Comparison of ENCODE assay signal across 8 cellular contexts in the genomic region with DNA sequence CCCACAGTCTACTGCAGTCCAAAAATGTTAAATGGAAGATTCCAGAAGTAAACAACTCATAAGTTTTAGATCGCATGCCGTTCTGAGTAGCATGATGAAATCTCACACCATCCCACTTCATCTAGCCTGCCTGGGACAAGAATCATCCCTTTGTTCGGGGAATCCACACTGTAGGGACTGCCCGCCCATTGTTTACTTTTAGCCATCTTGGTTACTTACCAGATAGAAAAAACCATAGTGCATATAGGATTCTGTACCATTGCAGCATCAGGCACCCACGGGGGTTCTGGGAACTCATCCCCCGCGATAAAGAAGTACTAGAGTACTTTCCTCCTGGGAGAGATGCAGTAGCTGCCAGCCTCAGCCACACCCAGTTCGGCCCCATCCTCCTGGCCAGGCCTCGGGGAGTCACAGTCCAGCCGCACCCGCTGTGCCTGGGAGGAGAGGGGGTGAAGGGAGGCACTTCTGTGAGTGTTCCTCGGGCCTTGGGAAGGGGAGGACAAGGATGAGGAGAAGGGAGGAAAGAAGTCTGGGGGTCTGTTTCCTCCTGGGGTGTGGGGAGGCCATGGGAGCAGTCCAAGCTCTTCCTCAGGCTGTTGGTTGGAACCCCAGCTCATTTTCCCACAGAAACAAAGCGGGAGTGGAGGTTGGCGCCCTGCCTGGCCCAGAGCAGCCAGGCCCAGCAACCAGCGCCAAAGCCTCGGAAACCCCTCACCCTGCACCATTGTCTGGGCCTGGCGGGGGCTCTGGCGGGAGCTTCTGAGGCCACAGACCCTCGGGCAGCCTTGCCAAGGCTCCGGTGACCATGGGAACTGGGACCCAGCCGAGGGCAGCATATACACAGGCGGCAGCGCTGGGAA. TPM values are rescaled to one million over a fixed set of nuclear protein-coding genes. Genes with fewer than 3 reads are reported as not detected.
DNase-seq lines count a peak whose midpoint lies in the region; ATAC-seq and TF ChIP-seq lines count a peak whose summit lies in the region.
"Had no signal": no experiment of that assay in that cellular context is flagged by ENCODE, and none has a peak within 500 bp of the region (broad histone marks: within the 10 kb centered on the region; RNA-seq: fewer than 3 reads in every experiment).

No MANE protein-coding gene starts in this region.

- no peak overlapping the region for H3K4me3 Mint-ChIP-seq in CD8-positive, alpha-beta T cell
- H3K4me3 Mint-ChIP-seq: activated naive CD8-positive, alpha-beta T cell treated with anti-CD3 and anti-CD28 coated beads, Interleukin-2, amount 10 ng/mL, durations not matched to agents 7 days and 5 days had no signal

- CTCF ChIA-PET in CD8-positive, alpha-beta T cell (lab: Charles Lee) = interaction anchor here (0.6 kb wide), 1 partner anchor 10 kb away, joined by 3 read pairs; no protein-coding TSS in a partner anchor

- peak overlapping the region; percentile 2 for H3K27ac ChIP-seq in RWPE2 (ENCODE audit: poor library complexity, severe bottlenecking)
- H3K27ac ChIP-seq in CD8-positive, alpha-beta T cell (ENCODE audit: low read depth, low read length) = no peak overlapping the region

- ATAC-seq in RWPE2 (ENCODE audit: low read depth) = peak; percentile 6; the same call in 1 of the 3 replicates
- ATAC-seq in CD8-positive, alpha-beta T cell = no peak

- H3K36me3 Mint-ChIP-seq in CD8-positive, alpha-beta T cell = no peaks in the 10 kb centered on the region

- H3K27me3 Mint-ChIP-seq in CD8-positive, alpha-beta T cell (ENCODE audit: low read depth) = no peaks in the 10 kb centered on the region
- H3K27me3 Mint-ChIP-seq: activated naive CD8-positive, alpha-beta T cell treated with anti-CD3 and anti-CD28 coated beads, Interleukin-2, amount 10 ng/mL, durations not matched to agents 7 days and 5 days had no signal

- H3K4me3 ChIP-seq in RWPE2 (ENCODE audit: severe bottlenecking) = no peak overlapping the region
- H3K4me3 ChIP-seq in CD8-positive, alpha-beta T cell (ENCODE audit: low read depth, low read length) = no peak overlapping the region

- H3K4me1 ChIP-seq in RWPE2 (ENCODE audit: insufficient read depth, poor library complexity, severe bottlenecking) = peaks cover 23% of the 10 kb centered on the region
- H3K4me1 ChIP-seq in CD8-positive, alpha-beta T cell (ENCODE audit: insufficient read depth, low read length) = peaks cover 15% of the 10 kb centered on the region

- DNase-seq in RWPE2 (ENCODE audit: low spot score) = no peak
- peak; percentile 89 for DNase-seq in globus pallidus (ENCODE audit: low spot score)
- peak; percentile 90 for DNase-seq in superior temporal gyrus (ENCODE audit: extremely low spot score)
- no peak for DNase-seq in activated CD4-positive, CD25-positive, alpha-beta regulatory T cell treated with anti-CD3 and anti-CD28 coated beads, Interleukin-2, amount 50 U/mL, for 72 hours
- DNase-seq in CD8-positive, alpha-beta T cell = no peak
- DNase-seq in DMS153 treated with DMSO at 0.1 percent for 48 hours (lab: John Stamatoyannopoulos, UW; ENCODE audit: unreplicated experiment) = no peak
- DNase-seq: activated naive CD8-positive, alpha-beta T cell treated with anti-CD3 and anti-CD28 coated beads, Interleukin-2, amount 10 ng/mL, durations not matched to agents 7 days and 5 days; NCI-H1930 had no signal

- H3K9me3 ChIP-seq in RWPE2 (ENCODE audit: severe bottlenecking) = no peaks in the 10 kb centered on the region
- H3K9me3 ChIP-seq in CD8-positive, alpha-beta T cell (ENCODE audit: low read length) = no peaks in the 10 kb centered on the region

- no peak overlapping the region for H3K27ac Mint-ChIP-seq in CD8-positive, alpha-beta T cell
- H3K27ac Mint-ChIP-seq: activated naive CD8-positive, alpha-beta T cell treated with anti-CD3 and anti-CD28 coated beads, Interleukin-2, amount 10 ng/mL, durations not matched to agents 7 days and 5 days had no signal

- TF ChIP-seq CTCF in RWPE2 (IDR thresholded peaks at IDR 0.05; ENCODE audit: poor library complexity, severe bottlenecking) = no peak
- TF ChIP-seq CTCF in CD8-positive, alpha-beta T cell (IDR thresholded peaks at IDR 0.05) = no peak

- peaks cover 11% of the 10 kb centered on the region for H3K36me3 ChIP-seq in RWPE2 (ENCODE audit: low read depth)
- H3K36me3 ChIP-seq in CD8-positive, alpha-beta T cell (ENCODE audit: insufficient read depth, low read length) = no peaks in the 10 kb centered on the region

- POLR2A ChIA-PET in CD8-positive, alpha-beta T cell (lab: Charles Lee) = interaction anchor here (0.7 kb wide), 1 partner anchor 14 kb away, joined by 3 read pairs; a partner anchor contains a TSS

- intact Hi-C loops in CD8-positive, alpha-beta T cell (cut with DNase I, micrococcal nuclease) = no loop called here

- peaks cover 20% of the 10 kb centered on the region for H3K4me1 Mint-ChIP-seq in CD8-positive, alpha-beta T cell (ENCODE audit: low read depth)

- no peaks in the 10 kb centered on the region for H3K9me3 Mint-ChIP-seq in CD8-positive, alpha-beta T cell
- H3K9me3 Mint-ChIP-seq: activated naive CD8-positive, alpha-beta T cell treated with anti-CD3 and anti-CD28 coated beads, Interleukin-2, amount 10 ng/mL, durations not matched to agents 7 days and 5 days had no signal

- H3K27me3 ChIP-seq in RWPE2 (ENCODE audit: insufficient read depth, poor library complexity, severe bottlenecking) = no peaks in the 10 kb centered on the region
- no peaks in the 10 kb centered on the region for H3K27me3 ChIP-seq in CD8-positive, alpha-beta T cell (ENCODE audit: insufficient read depth, low read length)

RNA-seq across cellular contexts. Expression of a gene that starts 8.9 kb away (rescaled TPM):
- 1 to 10 TPM; 1.6 to 1.7 TPM for total RNA-seq in CD8-positive, alpha-beta T cell

RNA-seq across cellular contexts. Expression of a gene that starts 14.4 kb away (rescaled TPM):
- 10 to 100 TPM; 69.1 to 80.2 TPM for total RNA-seq in CD8-positive, alpha-beta T cell

RNA-seq across cellular contexts. Expression of a gene that starts 25.3 kb away (rescaled TPM):
- total RNA-seq in CD8-positive, alpha-beta T cell = 100 to 1,000 TPM; 123 to 124 TPM

RNA-seq across cellular contexts. Expression of a gene that starts 27.2 kb away (rescaled TPM):
- 10 to 100 TPM; 13.6 to 15.1 TPM for total RNA-seq in CD8-positive, alpha-beta T cell

RNA-seq across cellular contexts. Expression of a gene that starts 35.2 kb away (rescaled TPM):
- 100 to 1,000 TPM; 171 to 181 TPM for total RNA-seq in CD8-positive, alpha-beta T cell

Comparison
In these comparisons a context has a peak if more than half of its experiments do, and no peak if none do; other contexts are left out.
1. DNase-seq: peak in globus pallidus (single experiment) and superior temporal gyrus (single experiment); none in RWPE2 (single experiment), activated CD4-positive, CD25-positive, alpha-beta regulatory T cell treated with anti-CD3 and anti-CD28 coated beads, Interleukin-2, amount 50 U/mL, for 72 hours (single experiment), CD8-positive, alpha-beta T cell (0 of 7) and DMS153 treated with DMSO at 0.1 percent for 48 hours (single experiment).